28 cellular contexts compared by ENCODE assay signal in the genomic region with DNA sequence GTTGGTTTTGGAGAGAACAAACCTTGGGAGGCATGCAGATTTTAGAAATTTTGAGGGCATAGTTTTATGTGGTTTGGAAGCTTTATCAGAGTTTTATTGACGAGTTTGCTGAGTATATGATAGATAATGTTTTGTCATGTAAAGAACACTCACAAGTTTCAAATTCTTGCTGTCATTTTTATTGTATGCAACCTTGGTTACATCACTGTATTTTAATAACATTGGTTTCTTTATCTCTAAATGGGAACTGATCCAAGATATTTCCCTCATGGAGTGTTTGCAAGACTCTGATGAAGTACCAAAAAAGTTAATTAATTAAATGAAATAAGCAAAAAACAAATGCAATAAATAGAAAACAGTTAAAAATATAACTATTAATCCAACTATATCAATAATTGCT.
"Had no signal": no experiment of that assay in that cellular context is flagged by ENCODE, and none has a peak within 500 bp of the region (broad histone marks: within the 10 kb centered on the region; RNA-seq: fewer than 3 reads in every experiment).

No MANE protein-coding gene starts in this region.

- H3K4me3 Mint-ChIP-seq: immature natural killer cell; naive B cell; natural killer cell; stimulated activated memory B cell treated with anti-CD40 and anti-IgM and Interleukin-4, amounts not matched to agents 10 μg/mL and 1 μg/mL and 100 μg/mL, for 72 hours; stimulated activated naive CD8-positive, alpha-beta T cell treated with anti-CD3 and anti-CD28 coated beads, Interleukin-15, amount 100 ng/mL, for 72 hours; type B pancreatic cell had no signal

- H3K4me1 Mint-ChIP-seq: immature natural killer cell; naive B cell; natural killer cell; stimulated activated memory B cell treated with anti-CD40 and anti-IgM and Interleukin-4, amounts not matched to agents 10 μg/mL and 1 μg/mL and 100 μg/mL, for 72 hours; stimulated activated naive CD8-positive, alpha-beta T cell treated with anti-CD3 and anti-CD28 coated beads, Interleukin-15, amount 100 ng/mL, for 72 hours had no signal

- DNase-seq: heart left ventricle; hypothalamus; immature natural killer cell; kidney glomerular epithelial cell; left cardiac atrium; left lung; lower lobe of right lung; mammary epithelial cell; mesenchymal stem cell; naive B cell; natural killer cell; ovary; retina; right cardiac atrium; sigmoid colon; small intestine; spleen; stimulated activated CD4-positive, alpha-beta T cell treated with anti-CD3 and anti-CD28 coated beads, Interleukin-2, amount 100 ng/mL, for 48 hours; stimulated activated CD4-positive, alpha-beta T cell treated with anti-CD3 and anti-CD28 coated beads, Interleukin-4, amount 100 ng/mL, for 4 hours; stimulated activated CD8-positive, alpha-beta memory T cell treated with anti-CD3 and anti-CD28 coated beads, Interleukin-4, amount 100 ng/mL, for 48 hours; stimulated activated naive CD4-positive, alpha-beta T cell treated with Interleukin-2 at 50 U/mL for 16 hours; stimulated activated naive CD8-positive, alpha-beta T cell treated with anti-CD3 and anti-CD28 coated beads, Interleukin-15, amount 100 ng/mL, for 72 hours; substantia nigra had no signal

- H3K4me3 ChIP-seq: heart left ventricle, left lung, lower lobe of right lung, ovary, sigmoid colon, spleen, tibial nerve, vagina had no signal

- H3K36me3 Mint-ChIP-seq: immature natural killer cell; naive B cell; natural killer cell; stimulated activated memory B cell treated with anti-CD40 and anti-IgM and Interleukin-4, amounts not matched to agents 10 μg/mL and 1 μg/mL and 100 μg/mL, for 72 hours; type B pancreatic cell had no signal

- H3K9me3 Mint-ChIP-seq: stimulated activated naive CD8-positive, alpha-beta T cell treated with anti-CD3 and anti-CD28 coated beads, Interleukin-15, amount 100 ng/mL, for 72 hours; type B pancreatic cell had no signal

- H3K27me3 Mint-ChIP-seq: naive B cell; progenitor cell of endocrine pancreas; stimulated activated memory B cell treated with anti-CD40 and anti-IgM and Interleukin-4, amounts not matched to agents 10 μg/mL and 1 μg/mL and 100 μg/mL, for 72 hours; type B pancreatic cell had no signal

- H3K27ac Mint-ChIP-seq: immature natural killer cell; naive B cell; natural killer cell; progenitor cell of endocrine pancreas; stimulated activated memory B cell treated with anti-CD40 and anti-IgM and Interleukin-4, amounts not matched to agents 10 μg/mL and 1 μg/mL and 100 μg/mL, for 72 hours; stimulated activated naive CD8-positive, alpha-beta T cell treated with anti-CD3 and anti-CD28 coated beads, Interleukin-15, amount 100 ng/mL, for 72 hours; type B pancreatic cell had no signal
